12 cellular contexts compared by ENCODE assay signal in genomic region chr17:76199466-76199865, GRCh38. TPM values are rescaled to one million over a fixed set of nuclear protein-coding genes. Genes with fewer than 3 reads are reported as not detected.
A peak's percentile ranks its signal among the peaks of the same experiment; 100 is the strongest.
DNase-seq lines count a peak whose midpoint lies in the region; FAIRE-seq and TF ChIP-seq lines count a peak whose summit lies in the region.
"Had no signal": no experiment of that assay in that cellular context is flagged by ENCODE, and none has a peak within 500 bp of the region (broad histone marks: within the 10 kb centered on the region; RNA-seq: fewer than 3 reads in every experiment).

No MANE protein-coding gene starts in this region.

- H3K27ac ChIP-seq in astrocyte (ENCODE audit: low read depth, low read length) = no peak overlapping the region
- H3K27ac ChIP-seq: BLaER1, body of pancreas, GM23248 had no signal

- peaks cover 9% of the 10 kb centered on the region for H3K27me3 Mint-ChIP-seq in astrocyte (ENCODE audit: low read depth, unreplicated experiment)

- H3K9ac ChIP-seq in astrocyte (ENCODE audit: low read length) = no peak overlapping the region
- H3K9ac ChIP-seq: BLaER1, GM23248 had no signal

- FAIRE-seq in astrocyte (lab: Jason Lieb, UNC) = no peak

- H3K36me3 ChIP-seq in astrocyte (ENCODE audit: insufficient read depth, low read length) = no peaks in the 10 kb centered on the region
- H3K36me3 ChIP-seq: BLaER1 had no signal

- H3K4me1 Mint-ChIP-seq in astrocyte (ENCODE audit: low read depth, unreplicated experiment) = peaks cover 12% of the 10 kb centered on the region

- H3K9me3 ChIP-seq in astrocyte (ENCODE audit: insufficient read depth, low read depth, low read length) = no peaks in the 10 kb centered on the region
- H3K9me3 ChIP-seq: BLaER1, body of pancreas had no signal

- DNase-seq in T-helper 1 cell (peak; percentile 28 to 84 (median 64)), astrocyte (ENCODE audit: low read depth) (no peak), kidney glomerular epithelial cell (lab: John Stamatoyannopoulos, UW) (no peak), NCI-H345 (lab: John Stamatoyannopoulos, UW) (no peak), KBM-7 (no peak), NCI-H82 (lab: John Stamatoyannopoulos, UW) (no peak)
- peak; percentile 40 for DNase-seq in activated CD8-positive, alpha-beta memory T cell treated with anti-CD3 and anti-CD28 coated beads, Interleukin-2, amount 50 U/mL, for 1 hour (ENCODE audit: extremely low read depth)
- peak in 2 of 3 donors; percentile 48 to 59 for DNase-seq in stimulated activated CD4-positive, alpha-beta T cell treated with anti-CD3 and anti-CD28 coated beads, TNF-alpha, amount 100 ng/mL, for 48 hours (ENCODE audit: low read depth in 3 of 3)
- DNase-seq: body of pancreas, GM23248 had no signal

- in situ Hi-C loops in KBM-7 (cut with MboI; ENCODE audit: low pct_unique_long_range_greater_than_20kb, low sequenced_read_pairs) = no loop called here

- H2AFZ ChIP-seq in astrocyte (ENCODE audit: low read depth, low read length) = no peak overlapping the region
- H2AFZ ChIP-seq: GM23248 had no signal

- no peaks in the 10 kb centered on the region for H3K36me3 Mint-ChIP-seq in astrocyte (ENCODE audit: low read depth, unreplicated experiment)

- no peak overlapping the region for H3K4me3 ChIP-seq in astrocyte (ENCODE audit: insufficient read depth, low read depth, low read length)
- H3K4me3 ChIP-seq: BLaER1, body of pancreas, GM23248 had no signal

- H3K4me3 Mint-ChIP-seq in astrocyte (ENCODE audit: unreplicated experiment) = no peak overlapping the region

- H3K79me2 ChIP-seq in astrocyte (ENCODE audit: insufficient read depth, low read length) = no peaks in the 10 kb centered on the region

- H3K27me3 ChIP-seq in astrocyte (ENCODE audit: insufficient read depth, low read length) = no peaks in the 10 kb centered on the region
- H3K27me3 ChIP-seq: BLaER1, body of pancreas had no signal

- H3K4me1 ChIP-seq in astrocyte (ENCODE audit: insufficient read depth, low read length) = peaks cover 5% of the 10 kb centered on the region

- H3K4me2 ChIP-seq in astrocyte (ENCODE audit: low read length) = no peak overlapping the region
- H3K4me2 ChIP-seq: BLaER1 had no signal

- no peaks in the 10 kb centered on the region for H3K9me3 Mint-ChIP-seq in astrocyte (ENCODE audit: unreplicated experiment)

- no peak for TF ChIP-seq CTCF in astrocyte (IDR thresholded peaks at IDR 0.05; ENCODE audit: insufficient read depth, low read depth, low read length)

- H4K20me1 ChIP-seq in astrocyte (ENCODE audit: insufficient read depth, low read length) = no peaks in the 10 kb centered on the region
- H4K20me1 ChIP-seq: BLaER1 had no signal

- peak overlapping the region; percentile 53 for H3K27ac Mint-ChIP-seq in astrocyte (ENCODE audit: unreplicated experiment)

RNA-seq across cellular contexts. Expression of gene RNF157, which starts 40.8 kb away (rescaled TPM):
- total RNA-seq in astrocyte = 1.4 and 1.8 TPM in 2 replicates

RNA-seq across cellular contexts. Expression of gene FOXJ1, which starts 58.4 kb away (rescaled TPM):
- 0.31 and 0.48 TPM in 2 replicates for total RNA-seq in astrocyte
- total RNA-seq: GM23248, subcutaneous adipose tissue had no signal

Comparison
In these comparisons a context has a peak if more than half of its experiments do, and no peak if none do; other contexts are left out.
1. DNase-seq: peak in T-helper 1 cell (5 of 5), activated CD8-positive, alpha-beta memory T cell treated with anti-CD3 and anti-CD28 coated beads, Interleukin-2, amount 50 U/mL, for 1 hour (single experiment) and stimulated activated CD4-positive, alpha-beta T cell treated with anti-CD3 and anti-CD28 coated beads, TNF-alpha, amount 100 ng/mL, for 48 hours (2 of 3); none in astrocyte (single experiment), kidney glomerular epithelial cell (single experiment), NCI-H345 (single experiment), KBM-7 (single experiment) and NCI-H82 (single experiment).